ENCODE assay signal across 15 cellular contexts in the genomic region with DNA sequence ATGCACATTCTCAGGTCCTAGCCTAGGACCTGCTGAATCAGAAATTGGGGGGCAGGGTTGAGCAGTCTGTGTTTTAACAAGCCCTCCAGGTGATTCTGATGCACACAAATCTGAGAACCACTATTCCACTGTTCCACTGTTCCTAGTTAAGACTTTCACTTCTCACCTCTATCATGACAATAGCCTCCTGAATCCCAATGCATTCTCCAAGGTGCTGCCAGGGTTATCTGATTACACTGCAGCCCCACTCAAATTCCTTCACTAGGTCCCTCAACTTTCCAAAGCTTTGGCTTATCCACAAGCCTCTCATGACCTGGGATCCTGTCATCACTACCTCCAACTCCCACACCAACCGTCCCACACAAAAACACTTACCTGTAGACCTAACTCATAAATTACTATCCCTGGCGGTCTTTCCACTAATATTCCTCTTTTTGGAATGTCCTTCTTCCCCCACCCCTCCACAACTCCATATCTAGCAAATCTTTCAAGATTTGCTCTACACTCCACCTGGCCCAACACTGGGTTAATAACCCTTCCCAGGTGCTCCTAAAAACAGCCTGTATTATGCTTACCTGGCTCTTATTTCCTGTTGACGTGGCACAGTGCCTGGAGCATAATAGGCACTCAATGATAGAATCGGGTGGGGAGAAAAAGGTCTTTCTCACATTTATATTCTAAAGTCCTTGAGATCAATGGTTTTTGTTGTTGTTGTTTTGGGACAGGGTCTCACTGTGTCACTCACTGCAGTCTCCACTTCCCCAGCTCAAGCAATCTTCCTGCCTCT. TPM values are rescaled to one million over a fixed set of nuclear protein-coding genes. Genes with fewer than 3 reads are reported as not detected.
DNase-seq lines count a peak whose midpoint lies in the region; ATAC-seq and TF ChIP-seq lines count a peak whose summit lies in the region.
"Had no signal": no experiment of that assay in that cellular context is flagged by ENCODE, and none has a peak within 500 bp of the region (broad histone marks: within the 10 kb centered on the region; RNA-seq: fewer than 3 reads in every experiment).

No MANE protein-coding gene starts in this region.

- no peak overlapping the region for H2AFZ ChIP-seq in H9 (ENCODE audit: low read length)

- H3K4me3 Mint-ChIP-seq in CD4-positive, alpha-beta memory T cell: peak overlapping the region in 7 of 8 donors; percentile 6 to 70 (median 46)
- H3K4me3 Mint-ChIP-seq in H9: 0 out of 5 replicates have a peak overlapping the region, but pooled peaks of 1 of the 2 experiments have one; percentile 3
- no peak overlapping the region for H3K4me3 Mint-ChIP-seq in activated CD8-positive, alpha-beta T cell treated with anti-CD3 and anti-CD28 coated beads, Interleukin-2, amount 10 ng/mL, durations not matched to agents 7 days and 5 days

- no peak overlapping the region for H3K23ac ChIP-seq in H9 (ENCODE audit: insufficient read length, low read depth, low read length)
- no peak overlapping the region for H3K23ac ChIP-seq in mesendoderm (ENCODE audit: low read length)

- H3K36me3 Mint-ChIP-seq in CD4-positive, alpha-beta memory T cell: peaks cover 35 to 36% of the 10 kb centered on the region in 2 donors
- peaks cover 10 to 22% (median 10%) of the 10 kb centered on the region in 3 experiments; a peak in 6 of 7 replicates for H3K36me3 Mint-ChIP-seq in H9 (ENCODE audit: insufficient read depth in 1 of 3, low read depth in 3 of 3)
- H3K36me3 Mint-ChIP-seq in activated CD8-positive, alpha-beta T cell treated with anti-CD3 and anti-CD28 coated beads, Interleukin-2, amount 10 ng/mL, durations not matched to agents 7 days and 5 days (ENCODE audit: low read depth): peaks cover 53% of the 10 kb centered on the region

- no peak for TF ChIP-seq CTCF in H9 (conservative IDR thresholded peaks at IDR 0.05)

- H3K4me1 ChIP-seq in CD4-positive, alpha-beta memory T cell (ENCODE audit: insufficient read depth, low read length): peaks cover 60% of the 10 kb centered on the region
- H3K4me1 ChIP-seq in H9 (ENCODE audit: insufficient read depth, low read length): peaks cover 6% of the 10 kb centered on the region; the same call in 1 of the 2 replicates
- peaks cover 12% of the 10 kb centered on the region for H3K4me1 ChIP-seq in mesendoderm (ENCODE audit: control insufficient read depth, low read depth, low read length)
- H3K4me1 ChIP-seq: colonic mucosa, uterus had no signal

- no peak overlapping the region for H4K91ac ChIP-seq in H9 (ENCODE audit: insufficient read length, low read depth, low read length)

- no peaks in the 10 kb centered on the region for H3K27me3 ChIP-seq in CD4-positive, alpha-beta memory T cell (ENCODE audit: insufficient read depth, low read length)
- H3K27me3 ChIP-seq in H9 (ENCODE audit: insufficient read depth, low read length) (no peaks in the 10 kb centered on the region), mesendoderm (ENCODE audit: insufficient read depth, low read length, poor library complexity) (no peaks in the 10 kb centered on the region)
- H3K27me3 ChIP-seq: colonic mucosa, uterus had no signal

- H4K20me1 ChIP-seq in H9 (ENCODE audit: control insufficient read depth, insufficient read depth, insufficient read length): peaks cover 3% of the 10 kb centered on the region

- H3K9me3 Mint-ChIP-seq in CD4-positive, alpha-beta memory T cell: peaks cover 0 to 5% (median 0%) of the 10 kb centered on the region in 8 donors
- no peaks in the 10 kb centered on the region for H3K9me3 Mint-ChIP-seq in H9
- H3K9me3 Mint-ChIP-seq in activated CD8-positive, alpha-beta T cell treated with anti-CD3 and anti-CD28 coated beads, Interleukin-2, amount 10 ng/mL, durations not matched to agents 7 days and 5 days (ENCODE audit: insufficient read depth): no peaks in the 10 kb centered on the region

- POLR2A ChIA-PET in CD4-positive, alpha-beta memory T cell (lab: Charles Lee; ENCODE audit: partially characterized antibody): interaction anchor here (1.1 kb wide), 1 partner anchor 190 kb away, joined by 4 read pairs; no protein-coding TSS in a partner anchor
- POLR2A ChIA-PET in activated CD8-positive, alpha-beta T cell treated with anti-CD3 and anti-CD28 coated beads, Interleukin-2, amount 10 ng/mL, durations not matched to agents 7 days and 5 days (lab: Charles Lee): no interaction called here

- H3K79me2 ChIP-seq in H9 (ENCODE audit: insufficient read depth, low read length) (peaks cover 73% of the 10 kb centered on the region), mesendoderm (ENCODE audit: control insufficient read depth, insufficient read depth, low read length) (peaks cover 86% of the 10 kb centered on the region)

- no peak overlapping the region for H3K4me3 ChIP-seq in CD4-positive, alpha-beta memory T cell (ENCODE audit: low read length in 2 of 2)
- no peak overlapping the region for H3K4me3 ChIP-seq in mesendoderm (ENCODE audit: low read length)
- H3K4me3 ChIP-seq: colonic mucosa, uterus had no signal

- H3K18ac ChIP-seq in H9 (ENCODE audit: insufficient read length, low read depth, low read length) (no peak overlapping the region), mesendoderm (ENCODE audit: low read length) (no peak overlapping the region)

- no peaks in the 10 kb centered on the region for H3K9me3 ChIP-seq in CD4-positive, alpha-beta memory T cell (ENCODE audit: control insufficient read depth in 1 of 2, low read length in 2 of 2)
- no peaks in the 10 kb centered on the region for H3K9me3 ChIP-seq in H9 (ENCODE audit: control insufficient read depth, low read depth, low read length)
- H3K9me3 ChIP-seq: colonic mucosa, uterus had no signal

- WGBS in H9 (ENCODE audit: extremely low coverage, insufficient read length, low lambda C conversion rate): 100% methylated on average over 2 of the region's 4 CpGs
- WGBS in mesendoderm (ENCODE audit: extremely low coverage, insufficient coverage, low lambda C conversion rate): 100% methylated on average over 2 of the region's 4 CpGs

- intact Hi-C loops in CD4-positive, alpha-beta memory T cell (cut with micrococcal nuclease): loop anchor here (2.0 kb wide), 1 partner anchor 25 kb away; no protein-coding TSS in a partner anchor

- no peak overlapping the region for H4K5ac ChIP-seq in H9 (ENCODE audit: insufficient read length, low read depth, low read length)
- H4K5ac ChIP-seq in mesendoderm (ENCODE audit: low read length): no peak overlapping the region

- H2BK120ac ChIP-seq in H9 (ENCODE audit: low read depth, low read length, poor library complexity, severe bottlenecking) (no peak overlapping the region), mesendoderm (ENCODE audit: low read depth, low read length) (no peak overlapping the region)

- no peak for ATAC-seq in activated CD8-positive, alpha-beta T cell treated with anti-CD3 and anti-CD28 coated beads, Interleukin-2, amount 10 ng/mL, durations not matched to agents 7 days and 5 days
- ATAC-seq in HG03159 (IDR thresholded peaks at IDR 0.05; ENCODE audit: unreplicated experiment) (no peak), GM21526 (IDR thresholded peaks at IDR 0.05; ENCODE audit: low FRiP score, unreplicated experiment) (no peak)
- ATAC-seq: left lobe of liver, right cardiac atrium had no signal

- no peaks in the 10 kb centered on the region for H3K36me3 ChIP-seq in CD4-positive, alpha-beta memory T cell (ENCODE audit: insufficient read depth, low read length)
- no peaks in the 10 kb centered on the region for H3K36me3 ChIP-seq in mesendoderm (ENCODE audit: control insufficient read depth, insufficient read depth, low read length)
- H3K36me3 ChIP-seq: colonic mucosa, uterus had no signal

- no peak overlapping the region for H2BK20ac ChIP-seq in H9 (ENCODE audit: low read depth, low read length, poor library complexity, severe bottlenecking)

- H3K4me1 Mint-ChIP-seq in CD4-positive, alpha-beta memory T cell: peaks cover 54 to 80% (median 65%) of the 10 kb centered on the region in 4 donors
- peaks cover 49 to 58% of the 10 kb centered on the region in 2 experiments for H3K4me1 Mint-ChIP-seq in H9
- H3K4me1 Mint-ChIP-seq in activated CD8-positive, alpha-beta T cell treated with anti-CD3 and anti-CD28 coated beads, Interleukin-2, amount 10 ng/mL, durations not matched to agents 7 days and 5 days (ENCODE audit: low read depth): peaks cover 38% of the 10 kb centered on the region

- H3K4ac ChIP-seq in H9 (ENCODE audit: low read depth, low read length): no peak overlapping the region
- H3K4ac ChIP-seq in mesendoderm (ENCODE audit: low read depth, low read length): no peak overlapping the region

- no peak overlapping the region for H3K56ac ChIP-seq in H9 (ENCODE audit: insufficient read length, low read depth, low read length)
- peak overlapping the region; percentile 58 for H3K56ac ChIP-seq in mesendoderm (ENCODE audit: low read length)

- H3K14ac ChIP-seq in H9 (ENCODE audit: insufficient read depth, low read length): no peak overlapping the region

- H2BK12ac ChIP-seq in H9 (ENCODE audit: insufficient read length, low read depth, low read length): no peak overlapping the region

- no peaks in the 10 kb centered on the region for H3K23me2 ChIP-seq in H9 (ENCODE audit: insufficient read length, low read depth, low read length, poor library complexity, severe bottlenecking)

- H3K4me2 ChIP-seq in H9 (ENCODE audit: insufficient read depth, insufficient read length, low read length) (no peak overlapping the region), mesendoderm (ENCODE audit: low read length) (no peak overlapping the region)

- H2AK5ac ChIP-seq in H9 (ENCODE audit: insufficient read length, low read length) (no peak overlapping the region), mesendoderm (ENCODE audit: low read length) (no peak overlapping the region)

- no peak overlapping the region for H2BK15ac ChIP-seq in H9 (ENCODE audit: low read depth, low read length)
- no peak overlapping the region for H2BK15ac ChIP-seq in mesendoderm (replicated peaks; ENCODE audit: low read depth)

- H2BK5ac ChIP-seq in H9 (ENCODE audit: insufficient read length, low read length): no peak overlapping the region
- H2BK5ac ChIP-seq in mesendoderm (ENCODE audit: low read length): no peak overlapping the region

- DNase-seq in CD4-positive, alpha-beta memory T cell: no peak
- DNase-seq in H9 (no peak), mesendoderm (peak; percentile 66), mucosa of gallbladder (ENCODE audit: low spot score) (no peak)
- peak; percentile 6 for DNase-seq in activated CD8-positive, alpha-beta T cell treated with anti-CD3 and anti-CD28 coated beads, Interleukin-2, amount 10 ng/mL, durations not matched to agents 7 days and 5 days
- DNase-seq: colonic mucosa; GDM1; NCI-H2081 treated with DMSO at 0.1 percent for 48 hours; NK-92 treated with Interleukin-12 subunit alpha and Interleukin-12 subunit beta, amount 100 ng/mL, for 24 hours; right cardiac atrium; SHP77 treated with DMSO at 0.1 percent for 48 hours; uterus had no signal

- H3K9ac ChIP-seq in H9 (ENCODE audit: extremely low read depth, insufficient read length, low read length): no peak overlapping the region
- no peak overlapping the region for H3K9ac ChIP-seq in mesendoderm (ENCODE audit: low read length)

- no peak overlapping the region for H3K27ac ChIP-seq in CD4-positive, alpha-beta memory T cell (ENCODE audit: low read depth, low read length)
- H3K27ac ChIP-seq in H9 (ENCODE audit: insufficient read length, low read depth, low read length) (no peak overlapping the region), mesendoderm (ENCODE audit: low read depth, low read length) (no peak overlapping the region)
- H3K27ac ChIP-seq: colonic mucosa, uterus had no signal

- H3K27me3 Mint-ChIP-seq in CD4-positive, alpha-beta memory T cell: no peaks in the 10 kb centered on the region
- no peaks in the 10 kb centered on the region for H3K27me3 Mint-ChIP-seq in H9 (ENCODE audit: low read depth)
- no peaks in the 10 kb centered on the region for H3K27me3 Mint-ChIP-seq in activated CD8-positive, alpha-beta T cell treated with anti-CD3 and anti-CD28 coated beads, Interleukin-2, amount 10 ng/mL, durations not matched to agents 7 days and 5 days (ENCODE audit: low read depth)

- H3T11ph ChIP-seq in H9 (ENCODE audit: low read length): no peak overlapping the region

- H4K8ac ChIP-seq in H9 (replicated peaks; ENCODE audit: insufficient read length, low read depth, low read length) (no peak overlapping the region), mesendoderm (ENCODE audit: low read depth, low read length) (no peak overlapping the region)

- H3K79me1 ChIP-seq in H9 (ENCODE audit: insufficient read depth, low read depth, low read length, poor library complexity, severe bottlenecking): no peaks in the 10 kb centered on the region
- peaks cover 5% of the 10 kb centered on the region for H3K79me1 ChIP-seq in mesendoderm (ENCODE audit: low read length)

- H3K27ac Mint-ChIP-seq in CD4-positive, alpha-beta memory T cell: peak overlapping the region in 5 of 7 donors; percentile 49 to 89 (median 51)
- H3K27ac Mint-ChIP-seq in H9: peak overlapping the region; percentile 48 to 72 (median 59)
- H3K27ac Mint-ChIP-seq in activated CD8-positive, alpha-beta T cell treated with anti-CD3 and anti-CD28 coated beads, Interleukin-2, amount 10 ng/mL, durations not matched to agents 7 days and 5 days: no peak overlapping the region

- CTCF ChIA-PET in CD4-positive, alpha-beta memory T cell (lab: Charles Lee; ENCODE audit: partially characterized antibody): no interaction called here
- CTCF ChIA-PET in activated CD8-positive, alpha-beta T cell treated with anti-CD3 and anti-CD28 coated beads, Interleukin-2, amount 10 ng/mL, durations not matched to agents 7 days and 5 days (lab: Charles Lee): no interaction called here

RNA-seq across cellular contexts. Expression of a gene that starts 27.2 kb away (rescaled TPM):
- 100 to 1,000 TPM; 159 to 172 TPM for total RNA-seq in CD4-positive, alpha-beta memory T cell
- 10 to 100 TPM; 20.1 to 42.1 TPM for polyA plus RNA-seq in CD4-positive, alpha-beta memory T cell
- 170 and 175 TPM in 2 replicates for total RNA-seq in H9 (2021)
- total RNA-seq in activated CD8-positive, alpha-beta T cell treated with anti-CD3 and anti-CD28 coated beads, Interleukin-2, amount 10 ng/mL, durations not matched to agents 7 days and 5 days: 100 to 1,000 TPM; 165 to 166 TPM
- polyA plus RNA-seq in mesendoderm (2013, experiment 1 of 2): 70.0 TPM
- 67.0 TPM for polyA plus RNA-seq in mesendoderm (2013, experiment 2 of 2)
- 137 TPM for total RNA-seq in mucosa of gallbladder

Comparison
In these comparisons a context has a peak if more than half of its experiments do, and no peak if none do; other contexts are left out.
1. DNase-seq: peak in activated CD8-positive, alpha-beta T cell treated with anti-CD3 and anti-CD28 coated beads, Interleukin-2, amount 10 ng/mL, durations not matched to agents 7 days and 5 days (single experiment) and mesendoderm (single experiment); none in CD4-positive, alpha-beta memory T cell (0 of 5), H9 (single experiment) and mucosa of gallbladder (single experiment).